Comparison of ENCODE assay signal across 7 cellular contexts in the genomic region with DNA sequence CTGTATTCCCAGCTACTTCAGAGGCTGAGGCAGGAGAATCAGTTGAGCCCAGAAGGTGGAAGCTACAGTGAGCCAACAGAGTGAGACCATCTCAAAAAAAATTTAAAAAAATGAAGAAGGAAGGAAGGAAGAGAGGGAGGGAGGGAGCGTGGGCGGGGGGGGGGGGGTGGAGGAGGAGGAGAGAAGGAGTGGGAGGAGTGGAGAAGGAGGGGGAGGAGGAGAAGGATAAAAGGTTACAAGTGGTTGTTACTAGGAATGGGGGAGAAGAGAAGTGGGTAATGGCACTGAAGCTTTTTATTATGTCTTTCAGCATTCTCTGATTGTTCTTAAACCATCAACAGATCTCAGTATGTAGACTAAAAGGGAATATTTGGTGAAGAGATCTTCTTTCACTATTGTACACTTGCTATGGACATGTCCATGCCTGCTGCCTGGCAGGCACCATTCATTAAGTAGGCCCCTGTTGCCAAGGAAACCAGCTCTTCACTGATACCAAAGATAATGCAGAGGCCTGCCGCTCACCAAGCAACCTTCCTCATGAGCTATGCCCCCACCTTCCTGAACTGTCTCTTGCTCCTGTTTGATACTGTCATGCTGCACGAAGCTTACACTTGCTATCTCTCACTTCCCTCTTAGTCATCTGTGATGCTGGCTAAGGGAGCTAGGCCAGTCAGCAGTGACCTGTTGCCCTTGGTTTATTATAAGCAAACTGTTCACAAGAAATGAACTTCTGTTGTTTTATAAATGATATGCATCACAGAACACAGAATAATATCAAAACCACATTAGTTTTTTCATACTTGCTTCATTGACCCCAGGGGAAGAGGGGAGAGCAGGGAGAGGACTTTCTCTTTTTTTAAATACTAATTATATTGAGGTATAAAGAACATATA. TPM values are rescaled to one million over a fixed set of nuclear protein-coding genes. Genes with fewer than 3 reads are reported as not detected.
DNase-seq lines count a peak whose midpoint lies in the region; ATAC-seq, FAIRE-seq and TF ChIP-seq lines count a peak whose summit lies in the region.

No MANE protein-coding gene starts in this region.

- no peak for TF ChIP-seq POLR2A in adrenal gland (IDR thresholded peaks at IDR 0.05)

- no peaks in the 10 kb centered on the region for H3K9me3 Mint-ChIP-seq in stimulated activated naive B cell treated with anti-CD40 and anti-IgM and Interleukin-4, amounts not matched to agents 10 μg/mL and 1 μg/mL and 100 μg/mL, for 72 hours

- H3K27me3 Mint-ChIP-seq in stimulated activated naive B cell treated with anti-CD40 and anti-IgM and Interleukin-4, amounts not matched to agents 10 μg/mL and 1 μg/mL and 100 μg/mL, for 72 hours: no peaks in the 10 kb centered on the region

- H3K36me3 Mint-ChIP-seq in stimulated activated naive B cell treated with anti-CD40 and anti-IgM and Interleukin-4, amounts not matched to agents 10 μg/mL and 1 μg/mL and 100 μg/mL, for 72 hours: peaks cover 2% of the 10 kb centered on the region in 2 donors

- FAIRE-seq in islet of Langerhans (lab: Jason Lieb, UNC): peak; percentile 96

- TF ChIP-seq CTCF in GM13977 (IDR thresholded peaks at IDR 0.05; ENCODE audit: extremely low read depth, insufficient read depth, missing control alignments) (no peak), adrenal gland (IDR thresholded peaks at IDR 0.05) (no peak)

- no peak overlapping the region for H3K4me3 ChIP-seq in H7 (ENCODE audit: insufficient read depth, low read depth, low read length)
- no peak overlapping the region for H3K4me3 ChIP-seq in adrenal gland

- H3K36me3 ChIP-seq in H7 (replicated peaks; ENCODE audit: control insufficient read depth, insufficient read depth, low read length) (no peaks in the 10 kb centered on the region), adrenal gland (replicated peaks in 1 of 2) (no peaks in the 10 kb centered on the region)

- H3K27ac ChIP-seq in adrenal gland: peak overlapping the region in 2 of 5 donors; percentile 8 to 53

- H3K4me1 Mint-ChIP-seq in stimulated activated naive B cell treated with anti-CD40 and anti-IgM and Interleukin-4, amounts not matched to agents 10 μg/mL and 1 μg/mL and 100 μg/mL, for 72 hours: peaks cover 26 to 31% of the 10 kb centered on the region in 2 donors

- DNase-seq in GM13977 (ENCODE audit: low spot score) (peak; percentile 82), H7 (peak; percentile 65), KG1 (lab: John Stamatoyannopoulos, UW) (peak; percentile 71), OCI-M2 (lab: John Stamatoyannopoulos, UW; ENCODE audit: unreplicated experiment) (peak; percentile 93), adrenal gland (peak; percentile 43 to 89 (median 57))
- peak; percentile 76 for DNase-seq in stimulated activated naive B cell treated with anti-CD40 and anti-IgM and Interleukin-4, amounts not matched to agents 10 μg/mL and 1 μg/mL and 100 μg/mL, for 72 hours

- H3K4me3 Mint-ChIP-seq in stimulated activated naive B cell treated with anti-CD40 and anti-IgM and Interleukin-4, amounts not matched to agents 10 μg/mL and 1 μg/mL and 100 μg/mL, for 72 hours: peak overlapping the region; percentile 21 to 68

- intact Hi-C loops in adrenal gland (cut with DNase I): no loop called here

- peaks cover 7% of the 10 kb centered on the region in 2 donors for H3K4me1 ChIP-seq in adrenal gland (replicated peaks in 1 of 2)

- H3K27me3 ChIP-seq in H7 (ENCODE audit: control insufficient read depth, insufficient read depth, low read length) (no peaks in the 10 kb centered on the region), adrenal gland (no peaks in the 10 kb centered on the region)

- no peaks in the 10 kb centered on the region for H3K9me3 ChIP-seq in adrenal gland (replicated peaks in 1 of 3)

- in situ Hi-C loops in GM13977 (cut with MboI; ENCODE audit: low pct_unique_long_range_greater_than_20kb, low sequenced_read_pairs, unreplicated experiment): no loop called here

- ATAC-seq in stimulated activated naive B cell treated with anti-CD40 and anti-IgM and Interleukin-4, amounts not matched to agents 10 μg/mL and 1 μg/mL and 100 μg/mL, for 72 hours (replicated peaks): peak; percentile 100

- WGBS in adrenal gland, 4 donors: 27 to 41% (median 32%) methylated on average over 3 to 4 of the region's 4 CpGs

- peak overlapping the region; percentile 95 for H3K27ac Mint-ChIP-seq in stimulated activated naive B cell treated with anti-CD40 and anti-IgM and Interleukin-4, amounts not matched to agents 10 μg/mL and 1 μg/mL and 100 μg/mL, for 72 hours

RNA-seq across cellular contexts. Expression of a gene that starts 23.1 kb away (rescaled TPM):
- total RNA-seq in H7 (2014; rRNA removed; shearing (Covaris generic)): 4.3 and 7.5 TPM in 2 replicates
- 10 to 100 TPM in 6 of 8 donors, 1 to 10 TPM in 2; 6.2 to 24.4 (median 17.9) TPM for total RNA-seq in adrenal gland
- polyA plus RNA-seq in adrenal gland: 10 to 100 TPM in 1 of 3 donors, 1 to 10 TPM in 2; 6.6 to 20.8 (median 6.7) TPM

RNA-seq across cellular contexts. Expression of a gene that starts 23.5 kb away (rescaled TPM):
- 46.4 and 55.7 TPM in 2 replicates for total RNA-seq in H7 (2014; rRNA removed; shearing (Covaris generic))
- 100 to 1,000 TPM in 1 of 8 donors, 10 to 100 TPM in 7; 27.8 to 111 (median 33.3) TPM for total RNA-seq in adrenal gland
- polyA plus RNA-seq in adrenal gland: 10 to 100 TPM; 17.2 to 77.6 (median 19.7) TPM

RNA-seq across cellular contexts. Expression of a gene that starts 24.9 kb away (rescaled TPM):
- 0.52 and 0.62 TPM in 2 replicates for total RNA-seq in H7 (2014; rRNA removed; shearing (Covaris generic))
- 10 to 100 TPM in 7 of 8 donors, 1 to 10 TPM in 1; 6.0 to 28.0 (median 19.7) TPM for total RNA-seq in adrenal gland
- 1 to 10 TPM; 5.3 to 8.6 (median 6.6) TPM for polyA plus RNA-seq in adrenal gland
